In the genomic region with DNA sequence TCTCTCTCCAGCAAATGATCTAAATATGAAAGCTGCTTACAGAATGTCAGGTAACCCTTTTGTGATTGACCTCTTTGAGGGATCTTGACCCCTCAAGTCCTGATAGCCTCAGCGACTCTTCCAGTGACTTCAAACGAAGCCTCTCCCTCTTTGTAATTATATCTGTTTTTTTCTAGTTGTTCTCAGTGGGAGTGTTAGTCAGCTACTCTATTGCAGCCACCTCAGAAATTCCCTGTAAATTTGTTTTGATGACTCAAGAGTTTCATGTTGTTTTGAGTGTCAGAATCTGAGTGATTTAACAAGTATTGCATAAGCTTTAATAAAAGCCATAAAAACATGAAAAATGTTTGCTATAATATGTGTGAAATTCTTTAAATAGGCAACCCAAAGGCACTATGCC, we compare ENCODE assay signal across 11 cellular contexts.
A peak's percentile ranks its signal among the peaks of the same experiment; 100 is the strongest.
DNase-seq lines count a peak whose midpoint lies in the region; ATAC-seq, FAIRE-seq and TF ChIP-seq lines count a peak whose summit lies in the region.
"Had no signal": no experiment of that assay in that cellular context is flagged by ENCODE, and none has a peak within 500 bp of the region (broad histone marks: within the 10 kb centered on the region; RNA-seq: fewer than 3 reads in every experiment).

No MANE protein-coding gene starts in this region.

- POLR2A ChIA-PET in RWPE1 (lab: Yijun Ruan, JAX; ENCODE audit: low non-redundant PET): no interaction called here

- no peak overlapping the region for H3K27ac ChIP-seq in RWPE1
- H3K27ac ChIP-seq: right atrium auricular region had no signal

- H3K4me3 ChIP-seq in fibroblast of villous mesenchyme (ENCODE audit: low read depth, low read length): no peak overlapping the region
- H3K4me3 ChIP-seq: MG63, right atrium auricular region had no signal

- no peak for TF ChIP-seq POLR2A in H54 (IDR thresholded peaks at IDR 0.05; ENCODE audit: low read depth, low read length)

- ATAC-seq in GM18519 (IDR thresholded peaks at IDR 0.05; ENCODE audit: low FRiP score, unreplicated experiment) (no peak), HG02840 (IDR thresholded peaks at IDR 0.05; ENCODE audit: low FRiP score, unreplicated experiment) (no peak)

- CTCF ChIA-PET in RWPE1 (lab: Yijun Ruan, JAX): interaction anchor here (0.7 kb wide), 1 partner anchor 60 kb away, joined by 8 read pairs; no protein-coding TSS in a partner anchor

- peak; percentile 89 for FAIRE-seq in H54 (lab: Jason Lieb, UNC)

- TF ChIP-seq CTCF in RWPE1 (conservative IDR thresholded peaks at IDR 0.05; ENCODE audit: low read depth) (no peak), fibroblast of villous mesenchyme (IDR thresholded peaks at IDR 0.05; ENCODE audit: insufficient read depth, low read depth, low read length) (no peak)

- DNase-seq in H54 (ENCODE audit: insufficient read length, low spot score) (peak; percentile 9), RWPE1 (ENCODE audit: low spot score) (peak; percentile 80), fibroblast of villous mesenchyme (ENCODE audit: low read depth) (peak; percentile 75), stromal cell of bone marrow (ENCODE audit: low read depth) (peak; percentile 69), T1000 (lab: John Stamatoyannopoulos, UW) (no peak)
- no peak for DNase-seq in central memory CD4-positive, alpha-beta T cell
- DNase-seq: activated naive CD4-positive, alpha-beta T cell; MG63 had no signal

Comparison
In these comparisons a context has a peak if more than half of its experiments do, and no peak if none do; other contexts are left out.
1. DNase-seq: peak in H54 (single experiment), RWPE1 (single experiment), fibroblast of villous mesenchyme (single experiment) and stromal cell of bone marrow (single experiment); none in T1000 (single experiment) and central memory CD4-positive, alpha-beta T cell (single experiment).